Comparison of ENCODE assay signal across 27 cellular contexts in the genomic region with DNA sequence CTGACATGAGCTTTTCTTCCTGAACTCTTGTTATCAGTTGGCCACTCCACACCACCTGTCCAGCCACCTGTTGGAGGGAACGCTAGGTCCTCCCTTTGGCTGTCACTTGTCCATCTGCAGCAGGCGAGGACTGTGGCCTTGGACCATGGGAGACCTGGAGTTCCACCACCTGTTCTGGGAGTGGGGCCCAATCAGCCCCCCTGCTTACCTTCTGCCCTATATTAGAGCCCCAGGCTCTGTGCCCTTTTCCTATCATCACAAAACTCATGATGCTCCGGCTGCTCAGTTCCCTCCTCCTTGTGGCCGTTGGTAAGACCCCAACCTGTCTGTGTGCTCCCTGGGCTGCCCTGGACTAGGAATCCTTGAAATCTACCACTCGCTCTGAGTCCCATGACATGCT. TPM values are rescaled to one million over a fixed set of nuclear protein-coding genes. Genes with fewer than 3 reads are reported as not detected.
"Had no signal": no experiment of that assay in that cellular context is flagged by ENCODE, and none has a peak within 500 bp of the region (broad histone marks: within the 10 kb centered on the region; RNA-seq: fewer than 3 reads in every experiment).

A gene with protein sequence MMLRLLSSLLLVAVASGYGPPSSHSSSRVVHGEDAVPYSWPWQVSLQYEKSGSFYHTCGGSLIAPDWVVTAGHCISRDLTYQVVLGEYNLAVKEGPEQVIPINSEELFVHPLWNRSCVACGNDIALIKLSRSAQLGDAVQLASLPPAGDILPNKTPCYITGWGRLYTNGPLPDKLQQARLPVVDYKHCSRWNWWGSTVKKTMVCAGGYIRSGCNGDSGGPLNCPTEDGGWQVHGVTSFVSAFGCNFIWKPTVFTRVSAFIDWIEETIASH (plus strand): TSS at position 249 of the 400 bp plus-strand sequence. CDS start 18 bp downstream, at position 267.

- FAIRE-seq: endothelial cell of umbilical vein, small intestine had no signal

- H3K27ac Mint-ChIP-seq: activated CD4-positive, alpha-beta memory T cell treated with anti-CD3 and anti-CD28 coated beads for 36 hours; activated naive CD8-positive, alpha-beta T cell treated with anti-CD3 and anti-CD28 coated beads, Interleukin-2, amount 50 U/mL, for 24 hours; brain; natural killer cell; stimulated activated memory B cell treated with anti-CD40 and anti-IgM and Interleukin-4, amounts not matched to agents 10 μg/mL and 1 μg/mL and 100 μg/mL, for 72 hours; T-helper 1 cell treated with Interleukin-12 subunit alpha and Interleukin-12 subunit beta and Interleukin-4 antibody, amounts not matched to agents 30 μg/mL and 1 μg/mL, for 36 hours had no signal

- DNase-seq: activated CD4-positive, alpha-beta memory T cell treated with anti-CD3 and anti-CD28 coated beads for 36 hours; activated CD4-positive, alpha-beta T cell treated with anti-CD3 and anti-CD28 coated beads for 48 hours; activated CD4-positive, CD25-positive, alpha-beta regulatory T cell; activated gamma-delta T cell; activated naive CD4-positive, alpha-beta T cell treated with anti-CD3 and anti-CD28 coated beads, Interleukin-2, amount 50 U/mL, for 16 hours; activated naive CD8-positive, alpha-beta T cell treated with anti-CD3 and anti-CD28 coated beads, Interleukin-2, amount 50 U/mL, for 24 hours; anterior cingulate cortex; dermis blood vessel endothelial cell; effector memory CD4-positive, alpha-beta T cell; foreskin melanocyte; left lung; natural killer cell; small intestine; T1000; thyroid gland had no signal

- H3K27me3 Mint-ChIP-seq: activated CD4-positive, alpha-beta memory T cell treated with anti-CD3 and anti-CD28 coated beads for 36 hours; activated naive CD8-positive, alpha-beta T cell treated with anti-CD3 and anti-CD28 coated beads, Interleukin-2, amount 50 U/mL, for 24 hours; brain had no signal

- H3K4me1 ChIP-seq: left lung, thyroid gland had no signal

- ATAC-seq: activated naive CD8-positive, alpha-beta T cell treated with anti-CD3 and anti-CD28 coated beads, Interleukin-2, amount 50 U/mL, for 24 hours; esophagus mucosa; left lung; natural killer cell; sciatic nerve; stimulated activated memory B cell treated with anti-CD40 and anti-IgM and Interleukin-4, amounts not matched to agents 10 μg/mL and 1 μg/mL and 100 μg/mL, for 72 hours had no signal

- H3K36me3 ChIP-seq: left lung, thyroid gland had no signal

- H3K9me3 ChIP-seq: left lung, thyroid gland had no signal

- H3K27me3 ChIP-seq: left lung, thyroid gland had no signal

- H3K9me3 Mint-ChIP-seq: activated CD4-positive, alpha-beta memory T cell treated with anti-CD3 and anti-CD28 coated beads for 36 hours; activated naive CD8-positive, alpha-beta T cell treated with anti-CD3 and anti-CD28 coated beads, Interleukin-2, amount 50 U/mL, for 24 hours; brain; natural killer cell; stimulated activated memory B cell treated with anti-CD40 and anti-IgM and Interleukin-4, amounts not matched to agents 10 μg/mL and 1 μg/mL and 100 μg/mL, for 72 hours; T-helper 1 cell treated with Interleukin-12 subunit alpha and Interleukin-12 subunit beta and Interleukin-4 antibody, amounts not matched to agents 30 μg/mL and 1 μg/mL, for 36 hours had no signal

- H3K36me3 Mint-ChIP-seq: activated CD4-positive, alpha-beta memory T cell treated with anti-CD3 and anti-CD28 coated beads for 36 hours; brain; natural killer cell; stimulated activated memory B cell treated with anti-CD40 and anti-IgM and Interleukin-4, amounts not matched to agents 10 μg/mL and 1 μg/mL and 100 μg/mL, for 72 hours had no signal

- H3K4me1 Mint-ChIP-seq: activated naive CD8-positive, alpha-beta T cell treated with anti-CD3 and anti-CD28 coated beads, Interleukin-2, amount 50 U/mL, for 24 hours; brain; natural killer cell; stimulated activated memory B cell treated with anti-CD40 and anti-IgM and Interleukin-4, amounts not matched to agents 10 μg/mL and 1 μg/mL and 100 μg/mL, for 72 hours had no signal

- H3K4me3 Mint-ChIP-seq: activated CD4-positive, alpha-beta memory T cell treated with anti-CD3 and anti-CD28 coated beads for 36 hours; activated naive CD8-positive, alpha-beta T cell treated with anti-CD3 and anti-CD28 coated beads, Interleukin-2, amount 50 U/mL, for 24 hours; brain; natural killer cell; stimulated activated memory B cell treated with anti-CD40 and anti-IgM and Interleukin-4, amounts not matched to agents 10 μg/mL and 1 μg/mL and 100 μg/mL, for 72 hours; T-helper 1 cell treated with Interleukin-12 subunit alpha and Interleukin-12 subunit beta and Interleukin-4 antibody, amounts not matched to agents 30 μg/mL and 1 μg/mL, for 36 hours had no signal

- H3K4me3 ChIP-seq: left lung, lung, thyroid gland had no signal

- H3K27ac ChIP-seq: left lung, thyroid gland had no signal

RNA-seq across cellular contexts. Expression of the gene that starts here (rescaled TPM):
- total RNA-seq: activated CD4-positive, alpha-beta memory T cell treated with anti-CD3 and anti-CD28 coated beads for 36 hours; cardiac septum; dermis blood vessel endothelial cell; endothelial cell of umbilical vein; esophagus mucosa; kidney epithelial cell; left lung; natural killer cell; osteocyte; subcutaneous adipose tissue; thyroid gland; ureter had no signal
- polyA plus RNA-seq: endothelial cell of umbilical vein had no signal
